1 cellular context compared by ENCODE assay signal in the genomic region with DNA sequence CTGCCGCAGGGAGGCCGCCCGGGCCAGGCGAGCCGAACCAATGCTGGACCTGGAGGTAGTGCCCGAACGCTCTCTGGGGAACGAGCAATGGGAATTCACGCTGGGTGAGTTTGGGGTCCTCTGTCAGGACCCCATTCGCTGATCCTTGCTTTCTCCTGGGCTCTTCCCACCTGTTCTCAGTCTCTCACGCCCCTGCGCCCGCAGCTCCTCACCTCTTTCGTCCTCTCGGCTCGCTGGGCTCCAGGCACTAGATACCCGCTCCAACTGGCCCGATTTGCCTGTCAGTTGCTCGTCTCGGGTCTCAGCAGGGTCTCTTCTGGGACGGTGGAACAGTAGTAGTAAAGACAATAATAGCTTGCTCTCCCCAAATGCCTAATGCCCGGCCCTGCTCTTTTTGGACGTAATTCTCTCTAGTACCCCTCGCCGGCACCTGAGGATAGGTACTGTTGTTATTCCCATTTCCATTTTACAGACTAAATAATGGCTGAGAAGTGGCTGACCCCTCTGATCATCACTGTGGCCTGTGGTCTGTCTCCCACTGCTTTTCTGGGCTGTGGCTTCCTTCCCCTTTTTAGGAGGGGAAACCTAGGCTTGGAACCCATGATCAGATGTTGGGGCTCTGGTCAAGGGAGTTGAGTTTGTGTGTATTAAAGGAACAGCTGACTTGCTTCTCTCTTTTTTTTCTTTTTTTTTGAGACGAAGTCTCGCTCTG.
TF ChIP-seq lines count a peak whose summit lies in the region.

No MANE protein-coding gene starts in this region.

TF ChIP-seq in A549, 52 proteins besides CTCF, POLR2A, EP300 and RAD21 (continued from another document):
- TF ChIP-seq, protein P1, sequence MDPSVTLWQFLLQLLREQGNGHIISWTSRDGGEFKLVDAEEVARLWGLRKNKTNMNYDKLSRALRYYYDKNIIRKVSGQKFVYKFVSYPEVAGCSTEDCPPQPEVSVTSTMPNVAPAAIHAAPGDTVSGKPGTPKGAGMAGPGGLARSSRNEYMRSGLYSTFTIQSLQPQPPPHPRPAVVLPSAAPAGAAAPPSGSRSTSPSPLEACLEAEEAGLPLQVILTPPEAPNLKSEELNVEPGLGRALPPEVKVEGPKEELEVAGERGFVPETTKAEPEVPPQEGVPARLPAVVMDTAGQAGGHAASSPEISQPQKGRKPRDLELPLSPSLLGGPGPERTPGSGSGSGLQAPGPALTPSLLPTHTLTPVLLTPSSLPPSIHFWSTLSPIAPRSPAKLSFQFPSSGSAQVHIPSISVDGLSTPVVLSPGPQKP (IDR thresholded peaks at IDR 0.05; ENCODE audit: low read depth, low read length), result no peak
- TF ChIP-seq GATA3 (IDR thresholded peaks at IDR 0.05; ENCODE audit: borderline replicate concordance), result no peak
- TF ChIP-seq CBX2 (IDR thresholded peaks at IDR 0.05; ENCODE audit: borderline replicate concordance, low read depth), result no peak
- no peak for TF ChIP-seq CBX8 (IDR thresholded peaks at IDR 0.05)
- no peak for TF ChIP-seq NR3C1 (IDR thresholded peaks at IDR 0.05)
- no peak for TF ChIP-seq HOXA7 (CRISPR knock-in tag; IDR thresholded peaks at IDR 0.05)
- no peak for TF ChIP-seq MAZ (IDR thresholded peaks at IDR 0.05; ENCODE audit: borderline replicate concordance, low read depth, low read length)
- TF ChIP-seq ZNF302 (CRISPR knock-in tag; IDR thresholded peaks at IDR 0.05), result no peak
- TF ChIP-seq, protein P2, sequence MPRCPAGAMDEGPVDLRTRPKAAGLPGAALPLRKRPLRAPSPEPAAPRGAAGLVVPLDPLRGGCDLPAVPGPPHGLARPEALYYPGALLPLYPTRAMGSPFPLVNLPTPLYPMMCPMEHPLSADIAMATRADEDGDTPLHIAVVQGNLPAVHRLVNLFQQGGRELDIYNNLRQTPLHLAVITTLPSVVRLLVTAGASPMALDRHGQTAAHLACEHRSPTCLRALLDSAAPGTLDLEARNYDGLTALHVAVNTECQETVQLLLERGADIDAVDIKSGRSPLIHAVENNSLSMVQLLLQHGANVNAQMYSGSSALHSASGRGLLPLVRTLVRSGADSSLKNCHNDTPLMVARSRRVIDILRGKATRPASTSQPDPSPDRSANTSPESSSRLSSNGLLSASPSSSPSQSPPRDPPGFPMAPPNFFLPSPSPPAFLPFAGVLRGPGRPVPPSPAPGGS (IDR thresholded peaks at IDR 0.05), result no peak
- no peak for TF ChIP-seq SREBF2 (IDR thresholded peaks at IDR 0.05)
- TF ChIP-seq BHLHE40 (IDR thresholded peaks at IDR 0.05; ENCODE audit: low read depth, low read length), result no peak
- no peak for TF ChIP-seq KDM5A (IDR thresholded peaks at IDR 0.05)
